ENCODE assay signal across 21 cellular contexts in the genomic region with DNA sequence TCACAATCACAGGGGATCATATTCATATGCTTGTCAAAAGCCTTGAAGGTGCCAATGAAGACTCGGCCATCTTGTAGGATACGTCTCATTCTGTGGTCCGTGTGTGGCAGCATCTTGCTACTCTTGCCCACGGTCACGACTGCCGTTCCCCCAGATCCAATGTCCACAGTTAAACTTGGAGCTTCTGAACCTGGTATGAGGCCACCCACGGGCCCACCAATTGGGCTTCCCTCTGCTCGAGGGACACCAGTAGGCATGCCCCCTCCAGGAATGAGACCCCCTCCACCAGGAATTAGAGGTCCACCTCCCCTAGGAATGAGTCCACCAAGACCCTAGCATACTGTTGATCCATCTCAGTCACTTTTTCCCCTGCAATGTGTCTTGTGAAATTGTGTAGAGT.
"Had no signal": no experiment of that assay in that cellular context is flagged by ENCODE, and none has a peak within 500 bp of the region (broad histone marks: within the 10 kb centered on the region; RNA-seq: fewer than 3 reads in every experiment).

No MANE protein-coding gene starts in this region.

- H3K36me3 ChIP-seq: cardiac muscle cell, gastrocnemius medialis, neural progenitor cell, transverse colon had no signal

- DNase-seq: activated CD4-positive, alpha-beta T cell treated with anti-CD3 and anti-CD28 coated beads for 36 hours; activated CD8-positive, alpha-beta memory T cell treated with anti-CD3 and anti-CD28 coated beads, Interleukin-2, amount 10 ng/mL, durations not matched to agents 7 days and 5 days; activated CD8-positive, alpha-beta T cell treated with anti-CD3 and anti-CD28 coated beads, Interleukin-2, amount 10 ng/mL, durations not matched to agents 7 days and 5 days; activated naive CD4-positive, alpha-beta T cell treated with Interleukin-2 at 50 U/mL for 16 hours; activated T-cell treated with anti-CD3 and anti-CD28 coated beads, Interleukin-2, amount 50 U/mL, for 72 hours; body of pancreas; effector memory CD8-positive, alpha-beta T cell; erythroblast; gastrocnemius medialis; midbrain; naive thymus-derived CD4-positive, alpha-beta T cell; occipital lobe; stimulated activated naive CD4-positive, alpha-beta T cell treated with Interleukin-2 at 50 U/mL for 16 hours; transverse colon had no signal

- H3K4me3 Mint-ChIP-seq: activated CD4-positive, alpha-beta T cell treated with anti-CD3 and anti-CD28 coated beads for 36 hours; activated CD8-positive, alpha-beta memory T cell treated with anti-CD3 and anti-CD28 coated beads, Interleukin-2, amount 10 ng/mL, durations not matched to agents 7 days and 5 days; activated CD8-positive, alpha-beta T cell treated with anti-CD3 and anti-CD28 coated beads, Interleukin-2, amount 10 ng/mL, durations not matched to agents 7 days and 5 days; activated naive CD8-positive, alpha-beta T cell; activated T-cell treated with anti-CD3 and anti-CD28 coated beads, Interleukin-2, amount 50 U/mL, for 72 hours; effector memory CD8-positive, alpha-beta T cell; memory B cell; naive thymus-derived CD4-positive, alpha-beta T cell; neural progenitor cell had no signal

- H3K4me3 ChIP-seq: body of pancreas, cardiac muscle cell, coronary artery, dorsolateral prefrontal cortex, gastrocnemius medialis, neural progenitor cell, smooth muscle cell, transverse colon had no signal

- H3K9me3 Mint-ChIP-seq: activated T-cell treated with anti-CD3 and anti-CD28 coated beads, Interleukin-2, amount 50 U/mL, for 72 hours; effector memory CD8-positive, alpha-beta T cell; memory B cell; naive thymus-derived CD4-positive, alpha-beta T cell; neural progenitor cell had no signal

- H3K27ac ChIP-seq: body of pancreas, cardiac muscle cell, coronary artery, dorsolateral prefrontal cortex, gastrocnemius medialis, neural progenitor cell, transverse colon had no signal

- H3K27me3 ChIP-seq: body of pancreas, cardiac muscle cell, dorsolateral prefrontal cortex, gastrocnemius medialis, neural progenitor cell, transverse colon had no signal

- ATAC-seq: activated CD4-positive, alpha-beta T cell treated with anti-CD3 and anti-CD28 coated beads for 36 hours; activated CD8-positive, alpha-beta memory T cell treated with anti-CD3 and anti-CD28 coated beads, Interleukin-2, amount 10 ng/mL, durations not matched to agents 7 days and 5 days; activated CD8-positive, alpha-beta T cell treated with anti-CD3 and anti-CD28 coated beads, Interleukin-2, amount 10 ng/mL, durations not matched to agents 7 days and 5 days; activated T-cell treated with anti-CD3 and anti-CD28 coated beads, Interleukin-2, amount 50 U/mL, for 72 hours; body of pancreas; effector memory CD8-positive, alpha-beta T cell; gastrocnemius medialis; naive thymus-derived CD4-positive, alpha-beta T cell had no signal

- H3K4me1 ChIP-seq: gastrocnemius medialis, transverse colon had no signal

- H3K9me3 ChIP-seq: body of pancreas, gastrocnemius medialis, transverse colon had no signal

- H3K27ac Mint-ChIP-seq: activated CD4-positive, alpha-beta T cell treated with anti-CD3 and anti-CD28 coated beads for 36 hours; activated CD8-positive, alpha-beta memory T cell treated with anti-CD3 and anti-CD28 coated beads, Interleukin-2, amount 10 ng/mL, durations not matched to agents 7 days and 5 days; activated CD8-positive, alpha-beta T cell treated with anti-CD3 and anti-CD28 coated beads, Interleukin-2, amount 10 ng/mL, durations not matched to agents 7 days and 5 days; activated naive CD8-positive, alpha-beta T cell; activated T-cell treated with anti-CD3 and anti-CD28 coated beads, Interleukin-2, amount 50 U/mL, for 72 hours; memory B cell; naive thymus-derived CD4-positive, alpha-beta T cell; neural progenitor cell had no signal

- H3K36me3 Mint-ChIP-seq: activated CD8-positive, alpha-beta memory T cell treated with anti-CD3 and anti-CD28 coated beads, Interleukin-2, amount 10 ng/mL, durations not matched to agents 7 days and 5 days; activated naive CD8-positive, alpha-beta T cell; memory B cell; naive thymus-derived CD4-positive, alpha-beta T cell; neural progenitor cell had no signal

- H3K27me3 Mint-ChIP-seq: activated CD4-positive, alpha-beta T cell treated with anti-CD3 and anti-CD28 coated beads for 36 hours; activated CD8-positive, alpha-beta memory T cell treated with anti-CD3 and anti-CD28 coated beads, Interleukin-2, amount 10 ng/mL, durations not matched to agents 7 days and 5 days; activated naive CD8-positive, alpha-beta T cell; naive thymus-derived CD4-positive, alpha-beta T cell had no signal

- H3K4me1 Mint-ChIP-seq: activated CD4-positive, alpha-beta T cell treated with anti-CD3 and anti-CD28 coated beads for 36 hours; activated CD8-positive, alpha-beta memory T cell treated with anti-CD3 and anti-CD28 coated beads, Interleukin-2, amount 10 ng/mL, durations not matched to agents 7 days and 5 days; naive thymus-derived CD4-positive, alpha-beta T cell had no signal
